Comparison of ENCODE assay signal across 8 cellular contexts in genomic region chr2:75640621-75641121, GRCh38. TPM values are rescaled to one million over a fixed set of nuclear protein-coding genes. Genes with fewer than 3 reads are reported as not detected.
DNase-seq lines count a peak whose midpoint lies in the region; ATAC-seq and TF ChIP-seq lines count a peak whose summit lies in the region.

No MANE protein-coding gene starts in this region.

- H3K9me3 ChIP-seq in psoas muscle: no peaks in the 10 kb centered on the region

- H3K4me3 ChIP-seq in psoas muscle: no peak overlapping the region

- CTCF ChIA-PET in activated naive CD4-positive, alpha-beta T cell treated with anti-CD3 and anti-CD28 coated beads for 36 hours (lab: Charles Lee): interaction anchor here (0.6 to 2.5 kb wide), 15 partner anchors 10 to 680 kb away, joined by 3 to 19 read pairs (median 4); partner anchors contain the start of gene GCFC2

- in situ Hi-C loops in G401 (cut with HindIII; ENCODE audit: low sequenced_read_pairs): no loop called here

- peak overlapping the region; percentile 83 for H3K27ac ChIP-seq in psoas muscle

- DNase-seq in G401 (ENCODE audit: low spot score): peak; percentile 78
- DNase-seq in HPDE6-E6E7 (ENCODE audit: extremely low spot score): peak; percentile 58
- peak; percentile 27 to 35 for DNase-seq in SHP77 (lab: John Stamatoyannopoulos, UW)
- peak; percentile 69 for DNase-seq in activated naive CD4-positive, alpha-beta T cell treated with anti-CD3 and anti-CD28 coated beads for 36 hours
- DNase-seq in head of caudate nucleus: peak; percentile 20 to 91 (median 79)
- DNase-seq in psoas muscle: peak; percentile 61 to 80

- ATAC-seq in GM21390 (IDR thresholded peaks at IDR 0.05; ENCODE audit: unreplicated experiment) (peak; percentile 96), psoas muscle (peak; percentile 89 to 95 (median 90)), HG03571 (IDR thresholded peaks at IDR 0.05; ENCODE audit: unreplicated experiment) (no peak)

- peaks cover 31% of the 10 kb centered on the region for H3K4me1 ChIP-seq in psoas muscle

- H3K27ac Mint-ChIP-seq in activated naive CD4-positive, alpha-beta T cell treated with anti-CD3 and anti-CD28 coated beads for 36 hours: no peak overlapping the region

- intact Hi-C loops in activated naive CD4-positive, alpha-beta T cell treated with anti-CD3 and anti-CD28 coated beads for 36 hours (cut with micrococcal nuclease): loop anchor here (1.0 to 10.0 kb wide), 2 partner anchors 37 to 144 kb away; no protein-coding TSS in a partner anchor
- intact Hi-C loops in head of caudate nucleus (cut with DNase I) (no loop called here), psoas muscle (cut with DNase I) (loop anchor here (1.0 to 5.0 kb wide), 2 partner anchors 37 kb away; no protein-coding TSS in a partner anchor)

- H3K9me3 Mint-ChIP-seq in activated naive CD4-positive, alpha-beta T cell treated with anti-CD3 and anti-CD28 coated beads for 36 hours: no peaks in the 10 kb centered on the region

- no peaks in the 10 kb centered on the region for H3K27me3 ChIP-seq in psoas muscle (ENCODE audit: insufficient read depth in 3 of 3, low read length in 2 of 3)

- peaks cover 6% of the 10 kb centered on the region for H3K4me1 Mint-ChIP-seq in activated naive CD4-positive, alpha-beta T cell treated with anti-CD3 and anti-CD28 coated beads for 36 hours (ENCODE audit: low read depth)

- no peaks in the 10 kb centered on the region for H3K36me3 ChIP-seq in psoas muscle (ENCODE audit: insufficient read depth in 1 of 2, low read depth in 1 of 2)

- TF ChIP-seq CTCF in psoas muscle (IDR thresholded peaks at IDR 0.05): peak; percentile 99

- WGBS in psoas muscle, 3 donors: 0 to 3% (median 0%) methylated on average over 3 of the region's 3 CpGs

- H3K27me3 Mint-ChIP-seq in activated naive CD4-positive, alpha-beta T cell treated with anti-CD3 and anti-CD28 coated beads for 36 hours (ENCODE audit: low read depth): peaks cover 17% of the 10 kb centered on the region

- no peak overlapping the region for H3K4me3 Mint-ChIP-seq in activated naive CD4-positive, alpha-beta T cell treated with anti-CD3 and anti-CD28 coated beads for 36 hours

- no peaks in the 10 kb centered on the region for H3K36me3 Mint-ChIP-seq in activated naive CD4-positive, alpha-beta T cell treated with anti-CD3 and anti-CD28 coated beads for 36 hours (ENCODE audit: low read depth)

RNA-seq across cellular contexts. Expression of gene MRPL19, which starts 5.9 kb away (rescaled TPM):
- 91.3 and 117 TPM in 2 replicates for total RNA-seq in G401 (2014; rRNA removed; shearing (Covaris generic))
- 10 to 100 TPM; 70.3 to 71.7 TPM for total RNA-seq in activated naive CD4-positive, alpha-beta T cell treated with anti-CD3 and anti-CD28 coated beads for 36 hours
- 10 to 100 TPM; 58.8 to 78.2 (median 71.9) TPM for total RNA-seq in psoas muscle
- 10 to 100 TPM; 32.4 to 88.1 (median 39.5) TPM for polyA plus RNA-seq in psoas muscle
